9 cellular contexts compared by ENCODE assay signal in the genomic region with DNA sequence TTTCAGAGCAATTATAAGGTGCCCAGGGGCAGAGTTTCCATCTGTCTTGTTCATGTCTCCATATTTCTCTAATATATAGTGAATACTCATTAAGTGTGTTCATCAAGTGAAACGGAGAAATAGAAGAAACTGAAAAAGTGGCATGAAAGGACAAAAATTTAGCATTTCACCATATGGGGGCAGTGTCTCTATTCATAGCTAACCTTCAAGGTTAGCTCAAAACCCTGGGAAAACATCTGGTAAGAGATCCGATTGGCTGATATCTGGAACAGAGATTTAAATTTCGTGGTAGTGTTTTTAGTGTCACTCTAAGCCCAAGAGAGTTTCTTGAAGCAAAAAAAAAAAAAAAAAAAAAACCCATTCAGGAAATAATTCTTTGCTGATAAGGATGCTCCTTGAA.
DNase-seq lines count a peak whose midpoint lies in the region; ATAC-seq, FAIRE-seq and TF ChIP-seq lines count a peak whose summit lies in the region.
"Had no signal": no experiment of that assay in that cellular context is flagged by ENCODE, and none has a peak within 500 bp of the region (broad histone marks: within the 10 kb centered on the region; RNA-seq: fewer than 3 reads in every experiment).

No MANE protein-coding gene starts in this region.

- no peak overlapping the region for H2BK15ac ChIP-seq in neuronal stem cell (ENCODE audit: low read length)

- no peaks in the 10 kb centered on the region for H3K27me3 ChIP-seq in neuronal stem cell (ENCODE audit: control insufficient read depth in 3 of 3, insufficient read depth in 3 of 3, low read depth in 1 of 3, low read length in 3 of 3)

- H2BK12ac ChIP-seq in neuronal stem cell (ENCODE audit: low read length) = no peak overlapping the region

- no peak overlapping the region for H3K27ac ChIP-seq in RWPE1
- no peak overlapping the region for H3K27ac ChIP-seq in neuronal stem cell (replicated peaks; ENCODE audit: low read length)

- ATAC-seq in GM19324 (IDR thresholded peaks at IDR 0.05; ENCODE audit: low FRiP score, unreplicated experiment) = no peak

- H3K23ac ChIP-seq in neuronal stem cell (ENCODE audit: low read depth, low read length, poor library complexity) = no peak overlapping the region

- H3K4me3 ChIP-seq in AG10803 (ENCODE audit: low read length) = no peak overlapping the region
- H3K4me3 ChIP-seq in fibroblast of pulmonary artery (replicated peaks; ENCODE audit: low read depth, low read length) = no peak overlapping the region
- H3K4me3 ChIP-seq in neuronal stem cell (ENCODE audit: low read length in 2 of 2) = no peak overlapping the region

- no peaks in the 10 kb centered on the region for H3K9me3 ChIP-seq in neuronal stem cell (replicated peaks in 1 of 2; ENCODE audit: control insufficient read depth in 2 of 2, insufficient read depth in 1 of 2, low read depth in 1 of 2, low read length in 2 of 2)

- no peak overlapping the region for H3K18ac ChIP-seq in neuronal stem cell (ENCODE audit: low read length)

- no peak for TF ChIP-seq POLR2A in GM12891 (IDR thresholded peaks at IDR 0.05; ENCODE audit: low read depth, low read length)

- CTCF ChIA-PET in RWPE1 (lab: Yijun Ruan, JAX) = interaction anchor here (0.7 to 1.7 kb wide), 4 partner anchors 20 to 254 kb away, joined by 3 to 7 read pairs (median 4); no protein-coding TSS in a partner anchor

- H3K36me3 ChIP-seq in neuronal stem cell (replicated peaks in 1 of 2; ENCODE audit: control insufficient read depth in 2 of 2, insufficient read depth in 2 of 2, low read length in 2 of 2) = no peaks in the 10 kb centered on the region

- H4K91ac ChIP-seq in neuronal stem cell (ENCODE audit: low read depth, low read length, poor library complexity) = no peak overlapping the region

- TF ChIP-seq CTCF in AG10803 (conservative IDR thresholded peaks at IDR 0.05; ENCODE audit: low read length) (peak; percentile 29), RWPE1 (conservative IDR thresholded peaks at IDR 0.05; ENCODE audit: low read depth) (peak; percentile 18; the same call in 1 of the 2 replicates), fibroblast of pulmonary artery (IDR thresholded peaks at IDR 0.05; ENCODE audit: low read length, missing control alignments) (peak; percentile 32)

- no peaks in the 10 kb centered on the region for H3K79me1 ChIP-seq in neuronal stem cell (ENCODE audit: low read depth, low read length)

- no peaks in the 10 kb centered on the region for H3K4me1 ChIP-seq in neuronal stem cell (ENCODE audit: control insufficient read depth in 2 of 2, insufficient read depth in 1 of 2, low read depth in 1 of 2, low read length in 2 of 2)

- no peak overlapping the region for H2AK5ac ChIP-seq in neuronal stem cell (ENCODE audit: low read depth, low read length)

- no peak for FAIRE-seq in GM12891 (lab: Jason Lieb, UNC)

- POLR2A ChIA-PET in RWPE1 (lab: Yijun Ruan, JAX; ENCODE audit: low non-redundant PET) = no interaction called here

- no peak overlapping the region for H3K9ac ChIP-seq in neuronal stem cell (ENCODE audit: low read depth, low read length, poor library complexity)

- H3K4ac ChIP-seq in neuronal stem cell (ENCODE audit: low read length) = no peak overlapping the region

- H3K4me2 ChIP-seq in neuronal stem cell (ENCODE audit: insufficient read depth, low read length, poor library complexity, severe bottlenecking) = no peak overlapping the region

- H2BK5ac ChIP-seq in neuronal stem cell (ENCODE audit: low read length) = no peak overlapping the region

- H2AFZ ChIP-seq in neuronal stem cell (ENCODE audit: low read length) = no peak overlapping the region

- H2BK120ac ChIP-seq in neuronal stem cell (ENCODE audit: low read depth, low read length) = no peak overlapping the region

- DNase-seq in AG10803 (ENCODE audit: low read depth) = peak; percentile 11
- peak; percentile 4 for DNase-seq in GM12891 (ENCODE audit: insufficient read length, low spot score)
- peak; percentile 41 for DNase-seq in RWPE1 (ENCODE audit: low spot score)
- peak; percentile 18 for DNase-seq in fibroblast of pulmonary artery (ENCODE audit: low read depth)
- DNase-seq in neuronal stem cell (ENCODE audit: low spot score) = no peak
- DNase-seq in middle frontal gyrus (ENCODE audit: extremely low spot score, low spot score) = no peak
- DNase-seq in NCI-H345 (lab: John Stamatoyannopoulos, UW) = no peak
- DNase-seq: NCI-H187 treated with DMSO at 0.1 percent for 48 hours had no signal

- WGBS in neuronal stem cell (ENCODE audit: extremely low coverage in 2 of 2, insufficient read length in 2 of 2, insufficient replicate concordance in 1 of 2), 2 donors = no CpG with 5 or more reads among the region's 3 CpGs

- no peak overlapping the region for H4K8ac ChIP-seq in neuronal stem cell (ENCODE audit: low read depth, low read length)

- no peak overlapping the region for H3K14ac ChIP-seq in neuronal stem cell (ENCODE audit: low read length)

TF ChIP-seq in GM12891, 5 proteins besides CTCF, POLR2A, EP300 and RAD21:
- TF ChIP-seq TAF1 (IDR thresholded peaks at IDR 0.05; ENCODE audit: low read depth, low read length) (no peak), SPI1 (IDR thresholded peaks at IDR 0.05; ENCODE audit: low read depth, low read length) (no peak), POU2F2 (IDR thresholded peaks at IDR 0.05; ENCODE audit: low read depth, low read length) (no peak), POLR2AphosphoS5 (IDR thresholded peaks at IDR 0.05; ENCODE audit: low read depth, low read length) (no peak), PAX5 (IDR thresholded peaks at IDR 0.05; ENCODE audit: insufficient read depth, low read length, severe bottlenecking) (no peak)
TF ChIP-seq in GM12891: peak in this region for 0.

Comparison
In these comparisons a context has a peak if more than half of its experiments do, and no peak if none do; other contexts are left out.
1. DNase-seq: peak in AG10803 (single experiment), GM12891 (single experiment), RWPE1 (single experiment) and fibroblast of pulmonary artery (single experiment); none in neuronal stem cell (single experiment), middle frontal gyrus (single experiment) and NCI-H345 (single experiment).
2. Peak in every context shown above with its lines, with median percentiles within 50 percentile points of each other: CTCF ChIP-seq.